9 cellular contexts compared by ENCODE assay signal in the genomic region with DNA sequence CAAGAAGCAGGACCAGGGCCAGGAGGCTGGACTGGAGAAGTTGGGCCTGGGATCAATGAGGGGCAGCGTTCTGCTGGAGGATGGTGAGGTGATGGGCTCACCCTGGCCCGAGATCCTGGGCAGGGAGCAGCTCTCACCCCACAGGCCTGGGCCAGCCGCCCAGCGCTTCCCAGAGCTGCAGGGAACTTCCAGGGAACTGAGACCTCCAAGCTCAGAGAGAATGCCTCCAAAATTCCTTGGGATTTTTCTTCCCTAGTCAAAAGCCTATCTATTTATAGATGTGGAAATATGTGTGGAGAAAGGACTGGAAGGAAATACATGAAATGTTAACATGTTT.
DNase-seq lines count a peak whose midpoint lies in the region; ATAC-seq and TF ChIP-seq lines count a peak whose summit lies in the region.
"Had no signal": no experiment of that assay in that cellular context is flagged by ENCODE, and none has a peak within 500 bp of the region (broad histone marks: within the 10 kb centered on the region; RNA-seq: fewer than 3 reads in every experiment).

No MANE protein-coding gene starts in this region.

- peak overlapping the region; percentile 93 for H3K27ac Mint-ChIP-seq in stimulated activated naive B cell treated with anti-CD40 and anti-IgM and Interleukin-4, amounts not matched to agents 10 μg/mL and 1 μg/mL and 100 μg/mL, for 72 hours
- H3K27ac Mint-ChIP-seq in activated CD4-positive, alpha-beta T cell treated with anti-CD3 and anti-CD28 coated beads for 36 hours: no peak overlapping the region
- H3K27ac Mint-ChIP-seq: progenitor cell of endocrine pancreas had no signal

- DNase-seq in RWPE1 (ENCODE audit: low spot score) (no peak), right atrium auricular region (ENCODE audit: low spot score) (no peak)
- no peak for DNase-seq in stimulated activated naive B cell treated with anti-CD40 and anti-IgM and Interleukin-4, amounts not matched to agents 10 μg/mL and 1 μg/mL and 100 μg/mL, for 72 hours
- no peak for DNase-seq in activated CD4-positive, alpha-beta T cell treated with anti-CD3 and anti-CD28 coated beads for 36 hours

- H3K4me1 ChIP-seq in right atrium auricular region: peaks cover 0 to 28% of the 10 kb centered on the region in 2 donors

- peak overlapping the region; percentile 54 to 76 for H3K4me3 Mint-ChIP-seq in stimulated activated naive B cell treated with anti-CD40 and anti-IgM and Interleukin-4, amounts not matched to agents 10 μg/mL and 1 μg/mL and 100 μg/mL, for 72 hours
- H3K4me3 Mint-ChIP-seq in activated CD4-positive, alpha-beta T cell treated with anti-CD3 and anti-CD28 coated beads for 36 hours: no peak overlapping the region

- peaks cover 37 to 64% of the 10 kb centered on the region in 2 donors for H3K4me1 Mint-ChIP-seq in stimulated activated naive B cell treated with anti-CD40 and anti-IgM and Interleukin-4, amounts not matched to agents 10 μg/mL and 1 μg/mL and 100 μg/mL, for 72 hours
- H3K4me1 Mint-ChIP-seq in activated CD4-positive, alpha-beta T cell treated with anti-CD3 and anti-CD28 coated beads for 36 hours: peaks cover 50% of the 10 kb centered on the region

- H3K27me3 ChIP-seq in right atrium auricular region: no peaks in the 10 kb centered on the region

- H3K36me3 ChIP-seq in right atrium auricular region: no peaks in the 10 kb centered on the region

- intact Hi-C loops in activated CD4-positive, alpha-beta T cell treated with anti-CD3 and anti-CD28 coated beads for 36 hours (cut with DNase I, micrococcal nuclease): loop anchor here (1.0 to 5.0 kb wide), 6 partner anchors 12 to 139 kb away; a partner anchor contains a TSS

- peaks cover 3 to 5% of the 10 kb centered on the region in 2 donors for H3K9me3 Mint-ChIP-seq in stimulated activated naive B cell treated with anti-CD40 and anti-IgM and Interleukin-4, amounts not matched to agents 10 μg/mL and 1 μg/mL and 100 μg/mL, for 72 hours
- H3K9me3 Mint-ChIP-seq in activated CD4-positive, alpha-beta T cell treated with anti-CD3 and anti-CD28 coated beads for 36 hours (ENCODE audit: low read depth): peaks cover 2% of the 10 kb centered on the region

- POLR2A ChIA-PET in RWPE1 (lab: Yijun Ruan, JAX; ENCODE audit: low non-redundant PET): no interaction called here
- POLR2A ChIA-PET in activated CD4-positive, alpha-beta T cell treated with anti-CD3 and anti-CD28 coated beads for 36 hours (lab: Charles Lee): interaction anchor here (1.4 to 1.5 kb wide), 2 partner anchors 12 to 99 kb away, joined by 4 to 8 read pairs; no protein-coding TSS in a partner anchor

- ATAC-seq in GM21367 (IDR thresholded peaks at IDR 0.05; ENCODE audit: unreplicated experiment) (peak; percentile 22), HG03565 (IDR thresholded peaks at IDR 0.05; ENCODE audit: unreplicated experiment) (no peak), GM18861 (IDR thresholded peaks at IDR 0.05; ENCODE audit: unreplicated experiment) (no peak), HG03196 (IDR thresholded peaks at IDR 0.05; ENCODE audit: unreplicated experiment) (no peak)
- no peak for ATAC-seq in stimulated activated naive B cell treated with anti-CD40 and anti-IgM and Interleukin-4, amounts not matched to agents 10 μg/mL and 1 μg/mL and 100 μg/mL, for 72 hours (replicated peaks)
- no peak for ATAC-seq in activated CD4-positive, alpha-beta T cell treated with anti-CD3 and anti-CD28 coated beads for 36 hours

- H3K27me3 Mint-ChIP-seq in stimulated activated naive B cell treated with anti-CD40 and anti-IgM and Interleukin-4, amounts not matched to agents 10 μg/mL and 1 μg/mL and 100 μg/mL, for 72 hours: no peaks in the 10 kb centered on the region
- H3K27me3 Mint-ChIP-seq in activated CD4-positive, alpha-beta T cell treated with anti-CD3 and anti-CD28 coated beads for 36 hours: peaks cover 3% of the 10 kb centered on the region
- H3K27me3 Mint-ChIP-seq: progenitor cell of endocrine pancreas had no signal

- no peak overlapping the region for H3K4me3 ChIP-seq in right atrium auricular region

- TF ChIP-seq CTCF in RWPE1 (conservative IDR thresholded peaks at IDR 0.05; ENCODE audit: low read depth) (no peak), right atrium auricular region (IDR thresholded peaks at IDR 0.05) (no peak)

- CTCF ChIA-PET in RWPE1 (lab: Yijun Ruan, JAX): no interaction called here
- CTCF ChIA-PET in activated CD4-positive, alpha-beta T cell treated with anti-CD3 and anti-CD28 coated beads for 36 hours (lab: Charles Lee): interaction anchor here (0.9 to 1.6 kb wide), 3 partner anchors 12 to 303 kb away, joined by 3 to 11 read pairs (median 3); no protein-coding TSS in a partner anchor

- H3K27ac ChIP-seq in RWPE1 (peak overlapping the region; percentile 97), right atrium auricular region (peak overlapping the region; percentile 86 to 88)

- peaks cover 2 to 9% of the 10 kb centered on the region in 2 donors for H3K36me3 Mint-ChIP-seq in stimulated activated naive B cell treated with anti-CD40 and anti-IgM and Interleukin-4, amounts not matched to agents 10 μg/mL and 1 μg/mL and 100 μg/mL, for 72 hours
- H3K36me3 Mint-ChIP-seq in activated CD4-positive, alpha-beta T cell treated with anti-CD3 and anti-CD28 coated beads for 36 hours (ENCODE audit: low read depth): peaks cover 3% of the 10 kb centered on the region

- H3K9me3 ChIP-seq in right atrium auricular region: no peaks in the 10 kb centered on the region
